Comparison of ENCODE assay signal across 22 cellular contexts in genomic region chr3:179503640-179504039, GRCh38.
"Had no signal": no experiment of that assay in that cellular context is flagged by ENCODE, and none has a peak within 500 bp of the region (broad histone marks: within the 10 kb centered on the region; RNA-seq: fewer than 3 reads in every experiment).

No MANE protein-coding gene starts in this region.

- DNase-seq: IMR-90, Karpas-422, KG1, MG63, NCI-H1092 treated with DMSO at 0.1 percent for 48 hours, NCI-H1436, NCI-H187, NCI-H2029, NCI-H2081 treated with DMSO at 0.1 percent for 48 hours, NCI-H2171, NCI-H345, NCI-H446 treated with DMSO at 0.1 percent for 48 hours, NCI-H510A treated with DMSO at 0.1 percent for 48 hours, NCI-H526, NCI-H748 treated with DMSO at 0.1 percent for 48 hours, SHP77 treated with DMSO at 0.1 percent for 48 hours, SK-N-SH, SW 1271, T-cell had no signal

- H3K4me3 ChIP-seq: MG63 had no signal

- FAIRE-seq: HepG2 had no signal

- ATAC-seq: HepG2, Panc1, Right ventricle myocardium inferior, T-cell had no signal

- H3K36me3 ChIP-seq: MG63 had no signal
